8 cellular contexts compared by ENCODE assay signal in the genomic region with DNA sequence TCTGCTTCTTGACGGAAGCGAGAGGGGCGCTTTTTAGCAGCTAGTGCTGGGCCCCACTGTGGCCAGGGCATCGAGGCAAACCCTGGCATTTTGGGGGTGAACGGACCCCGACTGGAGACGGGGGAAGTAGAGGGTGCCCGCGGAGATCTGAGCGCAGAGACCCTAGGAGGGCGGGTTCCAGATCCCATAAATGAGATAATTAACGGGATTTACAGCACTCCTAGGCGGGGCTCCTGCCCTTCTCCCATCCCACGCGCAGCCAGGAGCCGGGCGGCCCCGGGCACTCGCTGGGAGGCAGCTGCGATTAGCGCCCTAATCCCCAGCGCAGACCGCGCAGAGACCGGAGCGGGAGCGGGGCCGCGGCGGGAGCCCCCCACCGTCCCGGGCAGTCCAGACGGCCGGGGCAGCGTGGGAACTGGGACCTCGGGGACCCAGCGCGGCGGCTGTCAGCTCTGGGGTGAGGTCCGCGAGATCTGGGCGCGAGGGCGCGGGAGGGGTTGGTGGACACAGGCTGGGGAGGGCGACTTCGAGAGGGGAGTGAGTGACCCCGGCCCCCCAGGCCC. TPM values are rescaled to one million over a fixed set of nuclear protein-coding genes. Genes with fewer than 3 reads are reported as not detected.
DNase-seq lines count a peak whose midpoint lies in the region; ATAC-seq and TF ChIP-seq lines count a peak whose summit lies in the region.

No MANE protein-coding gene starts in this region.

- H3K4me3 ChIP-seq in left ventricle myocardium inferior (peak overlapping the region; percentile 88), sigmoid colon (peak overlapping the region; percentile 83 to 99 (median 87))

- H3K36me3 ChIP-seq in left ventricle myocardium inferior: no peaks in the 10 kb centered on the region
- H3K36me3 ChIP-seq in sigmoid colon: no peaks in the 10 kb centered on the region

- TF ChIP-seq POLR2A in sigmoid colon (IDR thresholded peaks at IDR 0.05): no peak

- H3K4me1 Mint-ChIP-seq in T-helper 17 cell: peaks cover 6% of the 10 kb centered on the region

- no peak for DNase-seq in T-helper 17 cell
- no peak for DNase-seq in left ventricle myocardium inferior
- DNase-seq in sigmoid colon: no peak
- no peak for DNase-seq in GF-D8 (lab: John Stamatoyannopoulos, UW)
- DNase-seq in NCI-H1930 (lab: John Stamatoyannopoulos, UW): no peak
- DNase-seq in NCI-H187 (lab: John Stamatoyannopoulos, UW): no peak

- intact Hi-C loops in left ventricle myocardium inferior (cut with micrococcal nuclease) (no loop called here), sigmoid colon (cut with DNase I) (loop anchor here (5.0 to 10.0 kb wide), 4 partner anchors 56 to 286 kb away; partner anchors contain the start of gene MTPAP)

- H3K4me1 ChIP-seq in left ventricle myocardium inferior (peaks cover 41% of the 10 kb centered on the region), sigmoid colon (peaks cover 0 to 64% (median 49%) of the 10 kb centered on the region in 4 donors)

- peaks cover 11% of the 10 kb centered on the region for H3K36me3 Mint-ChIP-seq in T-helper 17 cell (ENCODE audit: low read depth)

- no peak for TF ChIP-seq EP300 in sigmoid colon (IDR thresholded peaks at IDR 0.05)

- H3K27me3 ChIP-seq in left ventricle myocardium inferior (ENCODE audit: low read depth) (peaks cover 35% of the 10 kb centered on the region), sigmoid colon (no peaks in the 10 kb centered on the region)

- H3K27me3 Mint-ChIP-seq in T-helper 17 cell: peaks cover 79% of the 10 kb centered on the region

- WGBS in sigmoid colon, 2 donors: 10 to 13% methylated on average over 48 of the region's 48 CpGs

- peak overlapping the region; percentile 63 for H3K4me3 Mint-ChIP-seq in T-helper 17 cell

- TF ChIP-seq CTCF in left ventricle myocardium inferior (IDR thresholded peaks at IDR 0.05; ENCODE audit: borderline replicate concordance) (no peak), sigmoid colon (IDR thresholded peaks at IDR 0.05) (no peak)

- no peak overlapping the region for H3K27ac Mint-ChIP-seq in T-helper 17 cell

- H3K27ac ChIP-seq in left ventricle myocardium inferior (replicated peaks) (peak overlapping the region; percentile 95), sigmoid colon (peak overlapping the region; percentile 88 to 94 (median 92))

- ATAC-seq in GM19035 (IDR thresholded peaks at IDR 0.05; ENCODE audit: unreplicated experiment) (peak; percentile 12), T-helper 17 cell (no peak), GM18873 (IDR thresholded peaks at IDR 0.05; ENCODE audit: low FRiP score, unreplicated experiment) (no peak)

- no peaks in the 10 kb centered on the region for H3K9me3 ChIP-seq in T-helper 17 cell (ENCODE audit: control insufficient read depth, low read length, poor library complexity, severe bottlenecking)
- H3K9me3 ChIP-seq in left ventricle myocardium inferior (replicated peaks): no peaks in the 10 kb centered on the region
- no peaks in the 10 kb centered on the region for H3K9me3 ChIP-seq in sigmoid colon

RNA-seq across cellular contexts. Expression of gene JCAD, which starts 0.7 kb away (rescaled TPM):
- under 1 TPM in 1 of 2 donors, not detected in 1; 0.23 TPM for total RNA-seq in T-helper 17 cell
- 23.5 TPM for total RNA-seq in left ventricle myocardium inferior
- 100 to 1,000 TPM in 3 of 4 donors, 10 to 100 TPM in 1; 99.7 to 141 (median 123) TPM for total RNA-seq in sigmoid colon
- 1 to 10 TPM in 2 of 3 donors, under 1 TPM in 1; 0.46 to 4.4 (median 3.6) TPM for polyA plus RNA-seq in sigmoid colon

Comparison
In these comparisons a context has a peak if more than half of its experiments do, and no peak if none do; other contexts are left out.
1. RNA of gene JCAD, which starts 0.7 kb away (total RNA-seq): 99.7 to 141 TPM in sigmoid colon and 23.5 TPM in left ventricle myocardium inferior (single experiment); 0.23 TPM in T-helper 17 cell; every median in the first group is over 10 times any median in the second.